ENCODE assay signal across 8 cellular contexts in genomic region chrX:78555401-78555980, GRCh38.
DNase-seq lines count a peak whose midpoint lies in the region; ATAC-seq and TF ChIP-seq lines count a peak whose summit lies in the region.

No MANE protein-coding gene starts in this region.

- peak overlapping the region; percentile 66 for H3K27ac Mint-ChIP-seq in stimulated activated naive CD8-positive, alpha-beta T cell treated with anti-CD3 and anti-CD28 coated beads, Interleukin-15, Interleukin-2, amounts not matched to agents 100 ng/mL and 50 ng/mL, for 24 hours
- H3K27ac Mint-ChIP-seq in stimulated activated naive CD8-positive, alpha-beta T cell treated with anti-CD3 and anti-CD28 coated beads, Interleukin-15, amount 100 ng/mL, for 72 hours: no peak overlapping the region
- H3K27ac Mint-ChIP-seq in activated naive CD8-positive, alpha-beta T cell treated with anti-CD3 and anti-CD28 coated beads, Interleukin-2, amount 50 U/mL, for 24 hours: no peak overlapping the region
- no peak overlapping the region for H3K27ac Mint-ChIP-seq in activated CD8-positive, alpha-beta memory T cell treated with anti-CD3 and anti-CD28 coated beads, Interleukin-2, amount 10 ng/mL, durations not matched to agents 7 days and 5 days

- H3K36me3 ChIP-seq in SK-N-MC (ENCODE audit: insufficient read depth, low read length) (no peaks in the 10 kb centered on the region), vagina (no peaks in the 10 kb centered on the region)

- H3K9me3 ChIP-seq in SK-N-MC (ENCODE audit: low read depth, low read length) (no peaks in the 10 kb centered on the region), vagina (no peaks in the 10 kb centered on the region)

- no peaks in the 10 kb centered on the region for H3K36me3 Mint-ChIP-seq in stimulated activated naive CD8-positive, alpha-beta T cell treated with anti-CD3 and anti-CD28 coated beads, Interleukin-15, Interleukin-2, amounts not matched to agents 100 ng/mL and 50 ng/mL, for 24 hours (ENCODE audit: low read depth)
- H3K36me3 Mint-ChIP-seq in activated naive CD8-positive, alpha-beta T cell treated with anti-CD3 and anti-CD28 coated beads, Interleukin-2, amount 50 U/mL, for 24 hours (ENCODE audit: low read depth): no peaks in the 10 kb centered on the region
- peaks cover 4% of the 10 kb centered on the region for H3K36me3 Mint-ChIP-seq in activated CD8-positive, alpha-beta memory T cell treated with anti-CD3 and anti-CD28 coated beads, Interleukin-2, amount 10 ng/mL, durations not matched to agents 7 days and 5 days

- ATAC-seq in stimulated activated naive CD8-positive, alpha-beta T cell treated with anti-CD3 and anti-CD28 coated beads, Interleukin-15, amount 100 ng/mL, for 72 hours: no peak
- ATAC-seq in activated naive CD8-positive, alpha-beta T cell treated with anti-CD3 and anti-CD28 coated beads, Interleukin-2, amount 50 U/mL, for 24 hours: no peak
- ATAC-seq in activated CD8-positive, alpha-beta memory T cell treated with anti-CD3 and anti-CD28 coated beads, Interleukin-2, amount 10 ng/mL, durations not matched to agents 7 days and 5 days: no peak

- H3K4me1 ChIP-seq in vagina: no peaks in the 10 kb centered on the region

- TF ChIP-seq POLR2A in vagina (IDR thresholded peaks at IDR 0.05): no peak

- no peaks in the 10 kb centered on the region for H3K27me3 ChIP-seq in vagina

- H3K9ac ChIP-seq in SK-N-MC (ENCODE audit: insufficient read length): peak overlapping the region; percentile 77

- no peak overlapping the region for H3K4me3 Mint-ChIP-seq in stimulated activated naive CD8-positive, alpha-beta T cell treated with anti-CD3 and anti-CD28 coated beads, Interleukin-15, Interleukin-2, amounts not matched to agents 100 ng/mL and 50 ng/mL, for 24 hours
- H3K4me3 Mint-ChIP-seq in stimulated activated naive CD8-positive, alpha-beta T cell treated with anti-CD3 and anti-CD28 coated beads, Interleukin-15, amount 100 ng/mL, for 72 hours: peak overlapping the region in 1 of 2 donors; percentile 41
- no peak overlapping the region for H3K4me3 Mint-ChIP-seq in activated naive CD8-positive, alpha-beta T cell treated with anti-CD3 and anti-CD28 coated beads, Interleukin-2, amount 50 U/mL, for 24 hours
- H3K4me3 Mint-ChIP-seq in activated CD8-positive, alpha-beta memory T cell treated with anti-CD3 and anti-CD28 coated beads, Interleukin-2, amount 10 ng/mL, durations not matched to agents 7 days and 5 days: no peak overlapping the region

- peak overlapping the region; percentile 97 for H3K27ac ChIP-seq in SK-N-MC
- no peak overlapping the region for H3K27ac ChIP-seq in vagina

- H3K27me3 Mint-ChIP-seq in stimulated activated naive CD8-positive, alpha-beta T cell treated with anti-CD3 and anti-CD28 coated beads, Interleukin-15, Interleukin-2, amounts not matched to agents 100 ng/mL and 50 ng/mL, for 24 hours: no peaks in the 10 kb centered on the region
- H3K27me3 Mint-ChIP-seq in stimulated activated naive CD8-positive, alpha-beta T cell treated with anti-CD3 and anti-CD28 coated beads, Interleukin-15, amount 100 ng/mL, for 72 hours: no peaks in the 10 kb centered on the region
- H3K27me3 Mint-ChIP-seq in activated naive CD8-positive, alpha-beta T cell treated with anti-CD3 and anti-CD28 coated beads, Interleukin-2, amount 50 U/mL, for 24 hours: no peaks in the 10 kb centered on the region
- H3K27me3 Mint-ChIP-seq in activated CD8-positive, alpha-beta memory T cell treated with anti-CD3 and anti-CD28 coated beads, Interleukin-2, amount 10 ng/mL, durations not matched to agents 7 days and 5 days: no peaks in the 10 kb centered on the region

- TF ChIP-seq CTCF in vagina (IDR thresholded peaks at IDR 0.05): peak in 2 of 3 experiments; percentile 35 to 50

- DNase-seq in stimulated activated naive CD8-positive, alpha-beta T cell treated with anti-CD3 and anti-CD28 coated beads, Interleukin-15, amount 100 ng/mL, for 72 hours: no peak
- peak; percentile 90 for DNase-seq in SK-N-MC (ENCODE audit: low read depth, low spot score)
- peak; percentile 1 for DNase-seq in iris pigment epithelial cell (ENCODE audit: low read depth)
- no peak for DNase-seq in vagina (ENCODE audit: extremely low spot score in 2 of 2)
- DNase-seq in ecto neural progenitor cell (ENCODE audit: low spot score): no peak
- no peak for DNase-seq in activated naive CD8-positive, alpha-beta T cell treated with anti-CD3 and anti-CD28 coated beads, Interleukin-2, amount 50 U/mL, for 24 hours
- DNase-seq in activated CD8-positive, alpha-beta memory T cell treated with anti-CD3 and anti-CD28 coated beads, Interleukin-2, amount 10 ng/mL, durations not matched to agents 7 days and 5 days: no peak

- H3K9me3 Mint-ChIP-seq in stimulated activated naive CD8-positive, alpha-beta T cell treated with anti-CD3 and anti-CD28 coated beads, Interleukin-15, Interleukin-2, amounts not matched to agents 100 ng/mL and 50 ng/mL, for 24 hours: no peaks in the 10 kb centered on the region
- peaks cover 0 to under 1% of the 10 kb centered on the region in 2 donors for H3K9me3 Mint-ChIP-seq in stimulated activated naive CD8-positive, alpha-beta T cell treated with anti-CD3 and anti-CD28 coated beads, Interleukin-15, amount 100 ng/mL, for 72 hours
- H3K9me3 Mint-ChIP-seq in activated naive CD8-positive, alpha-beta T cell treated with anti-CD3 and anti-CD28 coated beads, Interleukin-2, amount 50 U/mL, for 24 hours: peaks cover 3% of the 10 kb centered on the region
- no peaks in the 10 kb centered on the region for H3K9me3 Mint-ChIP-seq in activated CD8-positive, alpha-beta memory T cell treated with anti-CD3 and anti-CD28 coated beads, Interleukin-2, amount 10 ng/mL, durations not matched to agents 7 days and 5 days (ENCODE audit: low read depth)

- peaks cover 8% of the 10 kb centered on the region for H3K4me1 Mint-ChIP-seq in stimulated activated naive CD8-positive, alpha-beta T cell treated with anti-CD3 and anti-CD28 coated beads, Interleukin-15, Interleukin-2, amounts not matched to agents 100 ng/mL and 50 ng/mL, for 24 hours (ENCODE audit: low read depth)
- peaks cover 4% of the 10 kb centered on the region for H3K4me1 Mint-ChIP-seq in stimulated activated naive CD8-positive, alpha-beta T cell treated with anti-CD3 and anti-CD28 coated beads, Interleukin-15, amount 100 ng/mL, for 72 hours
- peaks cover 2% of the 10 kb centered on the region for H3K4me1 Mint-ChIP-seq in activated naive CD8-positive, alpha-beta T cell treated with anti-CD3 and anti-CD28 coated beads, Interleukin-2, amount 50 U/mL, for 24 hours
- peaks cover 6% of the 10 kb centered on the region for H3K4me1 Mint-ChIP-seq in activated CD8-positive, alpha-beta memory T cell treated with anti-CD3 and anti-CD28 coated beads, Interleukin-2, amount 10 ng/mL, durations not matched to agents 7 days and 5 days

- CTCF ChIA-PET in activated CD8-positive, alpha-beta memory T cell treated with anti-CD3 and anti-CD28 coated beads, Interleukin-2, amount 10 ng/mL, durations not matched to agents 7 days and 5 days (lab: Charles Lee): interaction anchor here (0.8 to 1.5 kb wide), 8 partner anchors 222 to 717 kb away, joined by 3 to 4 read pairs (median 3); no protein-coding TSS in a partner anchor

- H3K4me3 ChIP-seq in SK-N-MC (peak overlapping the region; percentile 51), vagina (no peak overlapping the region)

- intact Hi-C loops in vagina (cut with DNase I): no loop called here

Comparison
In these comparisons a context has a peak if more than half of its experiments do, and no peak if none do; other contexts are left out.
1. DNase-seq: peak in SK-N-MC (single experiment) and iris pigment epithelial cell (single experiment); none in stimulated activated naive CD8-positive, alpha-beta T cell treated with anti-CD3 and anti-CD28 coated beads, Interleukin-15, amount 100 ng/mL, for 72 hours (0 of 2), vagina (0 of 2), ecto neural progenitor cell (single experiment), activated naive CD8-positive, alpha-beta T cell treated with anti-CD3 and anti-CD28 coated beads, Interleukin-2, amount 50 U/mL, for 24 hours (single experiment) and activated CD8-positive, alpha-beta memory T cell treated with anti-CD3 and anti-CD28 coated beads, Interleukin-2, amount 10 ng/mL, durations not matched to agents 7 days and 5 days (single experiment).